In the genomic region with DNA sequence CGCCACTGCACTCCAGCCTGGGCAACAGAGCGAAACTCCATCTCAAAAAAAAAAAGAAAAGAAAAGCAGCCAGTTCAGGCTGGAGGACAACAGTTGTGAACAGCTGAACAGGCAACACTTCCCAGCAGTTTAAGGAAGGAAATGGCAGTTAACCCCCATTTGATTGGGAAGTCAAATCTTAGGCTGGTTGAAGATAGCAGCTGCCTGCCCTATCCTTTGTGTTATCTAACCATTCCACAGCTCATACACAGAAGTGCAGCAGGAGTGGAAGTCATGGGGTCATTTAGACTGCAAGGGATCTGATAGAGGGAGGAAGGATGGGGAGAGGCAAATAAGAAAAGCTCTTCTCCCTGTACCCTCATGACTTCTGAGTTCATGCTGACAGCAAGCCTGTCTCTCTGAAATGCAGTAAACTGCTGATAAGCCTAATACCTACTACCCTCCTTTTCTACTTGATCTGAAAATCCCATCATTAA, we compare ENCODE assay signal across 1 cellular context.
A peak's percentile ranks its signal among the peaks of the same experiment; 100 is the strongest.
TF ChIP-seq lines count a peak whose summit lies in the region.

No MANE protein-coding gene starts in this region.

TF ChIP-seq in K562, 482 proteins besides CTCF, POLR2A, EP300 and RAD21 (continued from another document and continues in another):
- TF ChIP-seq, protein P1, sequence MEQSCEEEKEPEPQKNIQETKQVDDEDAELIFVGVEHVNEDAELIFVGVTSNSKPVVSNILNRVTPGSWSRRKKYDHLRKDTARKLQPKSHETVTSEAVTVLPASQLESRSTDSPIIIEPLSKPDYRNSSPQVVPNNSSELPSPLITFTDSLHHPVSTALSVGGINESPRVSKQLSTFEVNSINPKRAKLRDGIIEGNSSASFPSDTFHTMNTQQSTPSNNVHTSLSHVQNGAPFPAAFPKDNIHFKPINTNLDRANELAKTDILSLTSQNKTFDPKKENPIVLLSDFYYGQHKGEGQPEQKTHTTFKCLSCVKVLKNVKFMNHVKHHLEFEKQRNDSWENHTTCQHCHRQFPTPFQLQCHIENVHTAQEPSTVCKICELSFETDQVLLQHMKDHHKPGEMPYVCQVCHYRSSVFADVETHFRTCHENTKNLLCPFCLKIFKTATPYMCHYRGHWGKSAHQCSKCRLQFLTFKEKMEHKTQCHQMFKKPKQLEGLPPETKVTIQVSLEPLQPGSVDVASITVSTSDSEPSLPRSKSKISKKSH (CRISPR knock-in tag; IDR thresholded peaks at IDR 0.05), result no peak
- TF ChIP-seq DACH1 (IDR thresholded peaks at IDR 0.05; ENCODE audit: partially characterized antibody), result peak; percentile 71
- TF ChIP-seq ZC3H8 (IDR thresholded peaks at IDR 0.05), result peak; percentile 65; the same call in 1 of the 2 replicates
- peak; percentile 63 to 71; a peak in 2 of 4 replicates for TF ChIP-seq TBL1XR1 (IDR thresholded peaks at IDR 0.05; ENCODE audit: low read length in 2 of 2)
- peak; percentile 95 for TF ChIP-seq TEAD4 (IDR thresholded peaks at IDR 0.05; ENCODE audit: low read length)
- no peak for TF ChIP-seq TEAD4 (CRISPR knock-in tag; IDR thresholded peaks at IDR 0.05; ENCODE audit: borderline replicate concordance)
- peak; percentile 98 for TF ChIP-seq CBFA2T3 (IDR thresholded peaks at IDR 0.05)
- TF ChIP-seq, protein P2, sequence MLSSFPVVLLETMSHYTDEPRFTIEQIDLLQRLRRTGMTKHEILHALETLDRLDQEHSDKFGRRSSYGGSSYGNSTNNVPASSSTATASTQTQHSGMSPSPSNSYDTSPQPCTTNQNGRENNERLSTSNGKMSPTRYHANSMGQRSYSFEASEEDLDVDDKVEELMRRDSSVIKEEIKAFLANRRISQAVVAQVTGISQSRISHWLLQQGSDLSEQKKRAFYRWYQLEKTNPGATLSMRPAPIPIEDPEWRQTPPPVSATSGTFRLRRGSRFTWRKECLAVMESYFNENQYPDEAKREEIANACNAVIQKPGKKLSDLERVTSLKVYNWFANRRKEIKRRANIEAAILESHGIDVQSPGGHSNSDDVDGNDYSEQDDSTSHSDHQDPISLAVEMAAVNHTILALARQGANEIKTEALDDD (IDR thresholded peaks at IDR 0.05), result peak; percentile 93
- peak; percentile 79 for TF ChIP-seq C11orf30 (IDR thresholded peaks at IDR 0.05; ENCODE audit: low read depth)
- TF ChIP-seq, protein P3, sequence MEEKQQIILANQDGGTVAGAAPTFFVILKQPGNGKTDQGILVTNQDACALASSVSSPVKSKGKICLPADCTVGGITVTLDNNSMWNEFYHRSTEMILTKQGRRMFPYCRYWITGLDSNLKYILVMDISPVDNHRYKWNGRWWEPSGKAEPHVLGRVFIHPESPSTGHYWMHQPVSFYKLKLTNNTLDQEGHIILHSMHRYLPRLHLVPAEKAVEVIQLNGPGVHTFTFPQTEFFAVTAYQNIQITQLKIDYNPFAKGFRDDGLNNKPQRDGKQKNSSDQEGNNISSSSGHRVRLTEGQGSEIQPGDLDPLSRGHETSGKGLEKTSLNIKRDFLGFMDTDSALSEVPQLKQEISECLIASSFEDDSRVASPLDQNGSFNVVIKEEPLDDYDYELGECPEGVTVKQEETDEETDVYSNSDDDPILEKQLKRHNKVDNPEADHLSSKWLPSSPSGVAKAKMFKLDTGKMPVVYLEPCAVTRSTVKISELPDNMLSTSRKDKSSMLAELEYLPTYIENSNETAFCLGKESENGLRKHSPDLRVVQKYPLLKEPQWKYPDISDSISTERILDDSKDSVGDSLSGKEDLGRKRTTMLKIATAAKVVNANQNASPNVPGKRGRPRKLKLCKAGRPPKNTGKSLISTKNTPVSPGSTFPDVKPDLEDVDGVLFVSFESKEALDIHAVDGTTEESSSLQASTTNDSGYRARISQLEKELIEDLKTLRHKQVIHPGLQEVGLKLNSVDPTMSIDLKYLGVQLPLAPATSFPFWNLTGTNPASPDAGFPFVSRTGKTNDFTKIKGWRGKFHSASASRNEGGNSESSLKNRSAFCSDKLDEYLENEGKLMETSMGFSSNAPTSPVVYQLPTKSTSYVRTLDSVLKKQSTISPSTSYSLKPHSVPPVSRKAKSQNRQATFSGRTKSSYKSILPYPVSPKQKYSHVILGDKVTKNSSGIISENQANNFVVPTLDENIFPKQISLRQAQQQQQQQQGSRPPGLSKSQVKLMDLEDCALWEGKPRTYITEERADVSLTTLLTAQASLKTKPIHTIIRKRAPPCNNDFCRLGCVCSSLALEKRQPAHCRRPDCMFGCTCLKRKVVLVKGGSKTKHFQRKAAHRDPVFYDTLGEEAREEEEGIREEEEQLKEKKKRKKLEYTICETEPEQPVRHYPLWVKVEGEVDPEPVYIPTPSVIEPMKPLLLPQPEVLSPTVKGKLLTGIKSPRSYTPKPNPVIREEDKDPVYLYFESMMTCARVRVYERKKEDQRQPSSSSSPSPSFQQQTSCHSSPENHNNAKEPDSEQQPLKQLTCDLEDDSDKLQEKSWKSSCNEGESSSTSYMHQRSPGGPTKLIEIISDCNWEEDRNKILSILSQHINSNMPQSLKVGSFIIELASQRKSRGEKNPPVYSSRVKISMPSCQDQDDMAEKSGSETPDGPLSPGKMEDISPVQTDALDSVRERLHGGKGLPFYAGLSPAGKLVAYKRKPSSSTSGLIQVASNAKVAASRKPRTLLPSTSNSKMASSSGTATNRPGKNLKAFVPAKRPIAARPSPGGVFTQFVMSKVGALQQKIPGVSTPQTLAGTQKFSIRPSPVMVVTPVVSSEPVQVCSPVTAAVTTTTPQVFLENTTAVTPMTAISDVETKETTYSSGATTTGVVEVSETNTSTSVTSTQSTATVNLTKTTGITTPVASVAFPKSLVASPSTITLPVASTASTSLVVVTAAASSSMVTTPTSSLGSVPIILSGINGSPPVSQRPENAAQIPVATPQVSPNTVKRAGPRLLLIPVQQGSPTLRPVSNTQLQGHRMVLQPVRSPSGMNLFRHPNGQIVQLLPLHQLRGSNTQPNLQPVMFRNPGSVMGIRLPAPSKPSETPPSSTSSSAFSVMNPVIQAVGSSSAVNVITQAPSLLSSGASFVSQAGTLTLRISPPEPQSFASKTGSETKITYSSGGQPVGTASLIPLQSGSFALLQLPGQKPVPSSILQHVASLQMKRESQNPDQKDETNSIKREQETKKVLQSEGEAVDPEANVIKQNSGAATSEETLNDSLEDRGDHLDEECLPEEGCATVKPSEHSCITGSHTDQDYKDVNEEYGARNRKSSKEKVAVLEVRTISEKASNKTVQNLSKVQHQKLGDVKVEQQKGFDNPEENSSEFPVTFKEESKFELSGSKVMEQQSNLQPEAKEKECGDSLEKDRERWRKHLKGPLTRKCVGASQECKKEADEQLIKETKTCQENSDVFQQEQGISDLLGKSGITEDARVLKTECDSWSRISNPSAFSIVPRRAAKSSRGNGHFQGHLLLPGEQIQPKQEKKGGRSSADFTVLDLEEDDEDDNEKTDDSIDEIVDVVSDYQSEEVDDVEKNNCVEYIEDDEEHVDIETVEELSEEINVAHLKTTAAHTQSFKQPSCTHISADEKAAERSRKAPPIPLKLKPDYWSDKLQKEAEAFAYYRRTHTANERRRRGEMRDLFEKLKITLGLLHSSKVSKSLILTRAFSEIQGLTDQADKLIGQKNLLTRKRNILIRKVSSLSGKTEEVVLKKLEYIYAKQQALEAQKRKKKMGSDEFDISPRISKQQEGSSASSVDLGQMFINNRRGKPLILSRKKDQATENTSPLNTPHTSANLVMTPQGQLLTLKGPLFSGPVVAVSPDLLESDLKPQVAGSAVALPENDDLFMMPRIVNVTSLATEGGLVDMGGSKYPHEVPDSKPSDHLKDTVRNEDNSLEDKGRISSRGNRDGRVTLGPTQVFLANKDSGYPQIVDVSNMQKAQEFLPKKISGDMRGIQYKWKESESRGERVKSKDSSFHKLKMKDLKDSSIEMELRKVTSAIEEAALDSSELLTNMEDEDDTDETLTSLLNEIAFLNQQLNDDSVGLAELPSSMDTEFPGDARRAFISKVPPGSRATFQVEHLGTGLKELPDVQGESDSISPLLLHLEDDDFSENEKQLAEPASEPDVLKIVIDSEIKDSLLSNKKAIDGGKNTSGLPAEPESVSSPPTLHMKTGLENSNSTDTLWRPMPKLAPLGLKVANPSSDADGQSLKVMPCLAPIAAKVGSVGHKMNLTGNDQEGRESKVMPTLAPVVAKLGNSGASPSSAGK (IDR thresholded peaks at IDR 0.05), result no peak
- TF ChIP-seq IRF2 (CRISPR knock-in tag; IDR thresholded peaks at IDR 0.05), result no peak
- no peak for TF ChIP-seq GATAD2B (IDR thresholded peaks at IDR 0.05; ENCODE audit: borderline replicate concordance)
- TF ChIP-seq, protein P4, sequence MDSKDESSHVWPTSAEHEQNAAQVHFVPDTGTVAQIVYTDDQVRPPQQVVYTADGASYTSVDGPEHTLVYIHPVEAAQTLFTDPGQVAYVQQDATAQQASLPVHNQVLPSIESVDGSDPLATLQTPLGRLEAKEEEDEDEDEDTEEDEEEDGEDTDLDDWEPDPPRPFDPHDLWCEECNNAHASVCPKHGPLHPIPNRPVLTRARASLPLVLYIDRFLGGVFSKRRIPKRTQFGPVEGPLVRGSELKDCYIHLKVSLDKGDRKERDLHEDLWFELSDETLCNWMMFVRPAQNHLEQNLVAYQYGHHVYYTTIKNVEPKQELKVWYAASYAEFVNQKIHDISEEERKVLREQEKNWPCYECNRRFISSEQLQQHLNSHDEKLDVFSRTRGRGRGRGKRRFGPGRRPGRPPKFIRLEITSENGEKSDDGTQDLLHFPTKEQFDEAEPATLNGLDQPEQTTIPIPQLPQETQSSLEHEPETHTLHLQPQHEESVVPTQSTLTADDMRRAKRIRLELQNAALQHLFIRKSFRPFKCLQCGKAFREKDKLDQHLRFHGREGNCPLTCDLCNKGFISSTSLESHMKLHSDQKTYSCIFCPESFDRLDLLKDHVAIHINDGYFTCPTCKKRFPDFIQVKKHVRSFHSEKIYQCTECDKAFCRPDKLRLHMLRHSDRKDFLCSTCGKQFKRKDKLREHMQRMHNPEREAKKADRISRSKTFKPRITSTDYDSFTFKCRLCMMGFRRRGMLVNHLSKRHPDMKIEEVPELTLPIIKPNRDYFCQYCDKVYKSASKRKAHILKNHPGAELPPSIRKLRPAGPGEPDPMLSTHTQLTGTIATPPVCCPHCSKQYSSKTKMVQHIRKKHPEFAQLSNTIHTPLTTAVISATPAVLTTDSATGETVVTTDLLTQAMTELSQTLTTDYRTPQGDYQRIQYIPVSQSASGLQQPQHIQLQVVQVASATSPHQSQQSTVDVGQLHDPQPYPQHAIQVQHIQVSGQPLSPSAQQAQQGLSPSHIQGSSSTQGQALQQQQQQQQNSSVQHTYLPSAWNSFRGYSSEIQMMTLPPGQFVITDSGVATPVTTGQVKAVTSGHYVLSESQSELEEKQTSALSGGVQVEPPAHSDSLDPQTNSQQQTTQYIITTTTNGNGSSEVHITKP (IDR thresholded peaks at IDR 0.05; ENCODE audit: partially characterized antibody), result peak; percentile 29
- peak; percentile 35; the same call in 1 of the 2 replicates for TF ChIP-seq MIER1 (IDR thresholded peaks at IDR 0.05; ENCODE audit: low read depth)
- peak; percentile 72 for TF ChIP-seq CREM (IDR thresholded peaks at IDR 0.05; ENCODE audit: low read depth)
- no peak for TF ChIP-seq MAFK (IDR thresholded peaks at IDR 0.05; ENCODE audit: low read length)
- peak in 1 of 2 experiments; percentile 29; a peak in 1 of 3 replicates for TF ChIP-seq CBX3 (IDR thresholded peaks at IDR 0.05; ENCODE audit: borderline replicate concordance in 1 of 2, low read length in 2 of 2)
- TF ChIP-seq ZNF384 (IDR thresholded peaks at IDR 0.05; ENCODE audit: low read depth, low read length), result peak; percentile 28; the same call in 1 of the 2 replicates
- TF ChIP-seq EHMT2 (IDR thresholded peaks at IDR 0.05), result peak; percentile 84
- TF ChIP-seq ZNF316 (IDR thresholded peaks at IDR 0.05), result peak; percentile 87
- TF ChIP-seq, protein P5, sequence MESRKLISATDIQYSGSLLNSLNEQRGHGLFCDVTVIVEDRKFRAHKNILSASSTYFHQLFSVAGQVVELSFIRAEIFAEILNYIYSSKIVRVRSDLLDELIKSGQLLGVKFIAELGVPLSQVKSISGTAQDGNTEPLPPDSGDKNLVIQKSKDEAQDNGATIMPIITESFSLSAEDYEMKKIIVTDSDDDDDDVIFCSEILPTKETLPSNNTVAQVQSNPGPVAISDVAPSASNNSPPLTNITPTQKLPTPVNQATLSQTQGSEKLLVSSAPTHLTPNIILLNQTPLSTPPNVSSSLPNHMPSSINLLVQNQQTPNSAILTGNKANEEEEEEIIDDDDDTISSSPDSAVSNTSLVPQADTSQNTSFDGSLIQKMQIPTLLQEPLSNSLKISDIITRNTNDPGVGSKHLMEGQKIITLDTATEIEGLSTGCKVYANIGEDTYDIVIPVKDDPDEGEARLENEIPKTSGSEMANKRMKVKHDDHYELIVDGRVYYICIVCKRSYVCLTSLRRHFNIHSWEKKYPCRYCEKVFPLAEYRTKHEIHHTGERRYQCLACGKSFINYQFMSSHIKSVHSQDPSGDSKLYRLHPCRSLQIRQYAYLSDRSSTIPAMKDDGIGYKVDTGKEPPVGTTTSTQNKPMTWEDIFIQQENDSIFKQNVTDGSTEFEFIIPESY (CRISPR knock-in tag; IDR thresholded peaks at IDR 0.05), result 0 out of 2 replicates have a peak, but pooled peaks have one; percentile 17
- TF ChIP-seq CREB1 (IDR thresholded peaks at IDR 0.05), result peak; percentile 66
- no peak for TF ChIP-seq CREB1 (CRISPR knock-in tag; IDR thresholded peaks at IDR 0.05)
- no peak for TF ChIP-seq ZNF354B (CRISPR knock-in tag; IDR thresholded peaks at IDR 0.05)
- TF ChIP-seq NR1H2 (CRISPR knock-in tag; IDR thresholded peaks at IDR 0.05), result no peak
- peak; percentile 91; the same call in 1 of the 2 replicates for TF ChIP-seq NBN (IDR thresholded peaks at IDR 0.05; ENCODE audit: low read depth)
- peak; percentile 31; the same call in 1 of the 2 replicates for TF ChIP-seq EP400 (IDR thresholded peaks at IDR 0.05)
- peak; percentile 35; the same call in 1 of the 2 replicates for TF ChIP-seq ZNF584 (CRISPR knock-in tag; IDR thresholded peaks at IDR 0.05; ENCODE audit: low read depth)
- peak; percentile 51 for TF ChIP-seq JUND (IDR thresholded peaks at IDR 0.05; ENCODE audit: borderline replicate concordance, low read depth, low read length)
- peak; percentile 55; the same call in 1 of the 3 replicates for TF ChIP-seq JUND (tag; IDR thresholded peaks at IDR 0.05; ENCODE audit: borderline replicate concordance, low read depth, low read length)
- TF ChIP-seq SMAD4 (CRISPR knock-in tag; conservative IDR thresholded peaks at IDR 0.05), result peak; percentile 82
- TF ChIP-seq FOXA1 (IDR thresholded peaks at IDR 0.05; ENCODE audit: borderline replicate concordance), result no peak
- TF ChIP-seq, protein P6, sequence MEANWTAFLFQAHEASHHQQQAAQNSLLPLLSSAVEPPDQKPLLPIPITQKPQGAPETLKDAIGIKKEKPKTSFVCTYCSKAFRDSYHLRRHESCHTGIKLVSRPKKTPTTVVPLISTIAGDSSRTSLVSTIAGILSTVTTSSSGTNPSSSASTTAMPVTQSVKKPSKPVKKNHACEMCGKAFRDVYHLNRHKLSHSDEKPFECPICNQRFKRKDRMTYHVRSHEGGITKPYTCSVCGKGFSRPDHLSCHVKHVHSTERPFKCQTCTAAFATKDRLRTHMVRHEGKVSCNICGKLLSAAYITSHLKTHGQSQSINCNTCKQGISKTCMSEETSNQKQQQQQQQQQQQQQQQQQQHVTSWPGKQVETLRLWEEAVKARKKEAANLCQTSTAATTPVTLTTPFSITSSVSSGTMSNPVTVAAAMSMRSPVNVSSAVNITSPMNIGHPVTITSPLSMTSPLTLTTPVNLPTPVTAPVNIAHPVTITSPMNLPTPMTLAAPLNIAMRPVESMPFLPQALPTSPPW (CRISPR knock-in tag; IDR thresholded peaks at IDR 0.05), result peak; percentile 61
- TF ChIP-seq, protein P7, sequence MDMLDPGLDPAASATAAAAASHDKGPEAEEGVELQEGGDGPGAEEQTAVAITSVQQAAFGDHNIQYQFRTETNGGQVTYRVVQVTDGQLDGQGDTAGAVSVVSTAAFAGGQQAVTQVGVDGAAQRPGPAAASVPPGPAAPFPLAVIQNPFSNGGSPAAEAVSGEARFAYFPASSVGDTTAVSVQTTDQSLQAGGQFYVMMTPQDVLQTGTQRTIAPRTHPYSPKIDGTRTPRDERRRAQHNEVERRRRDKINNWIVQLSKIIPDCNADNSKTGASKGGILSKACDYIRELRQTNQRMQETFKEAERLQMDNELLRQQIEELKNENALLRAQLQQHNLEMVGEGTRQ (CRISPR knock-in tag; IDR thresholded peaks at IDR 0.05), result no peak
- peak; percentile 68 for TF ChIP-seq ETV1 (tag; conservative IDR thresholded peaks at IDR 0.05; ENCODE audit: low read depth)
- peak; percentile 21 for TF ChIP-seq HMGN3 (IDR thresholded peaks at IDR 0.05; ENCODE audit: borderline replicate concordance, extremely low read depth, insufficient read length, low read depth, low read length)
